ENCODE assay signal across 7 cellular contexts in the genomic region with DNA sequence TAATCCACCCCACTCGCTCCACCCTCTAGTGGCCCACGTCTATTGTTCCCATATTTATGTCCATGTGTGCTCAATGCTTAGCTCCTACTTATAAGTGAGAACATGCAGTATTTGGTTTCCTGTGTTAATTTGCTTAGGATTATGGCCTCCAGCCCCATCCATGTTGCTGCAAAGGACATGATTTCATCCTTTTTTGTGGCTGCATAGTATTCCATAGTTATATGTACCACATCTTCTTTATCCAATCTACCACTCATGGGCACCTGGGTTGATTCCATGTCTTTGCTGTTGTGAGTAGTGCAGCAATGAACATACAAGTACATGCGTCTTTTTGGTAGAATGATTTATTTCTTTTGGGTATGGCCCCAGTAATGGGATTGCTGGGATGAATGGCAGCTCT.
"Had no signal": no experiment of that assay in that cellular context is flagged by ENCODE, and none has a peak within 500 bp of the region (broad histone marks: within the 10 kb centered on the region; RNA-seq: fewer than 3 reads in every experiment).

No MANE protein-coding gene starts in this region.

- DNase-seq: GDM1, GF-D8 had no signal

- H3K4me3 ChIP-seq: GM12878 had no signal

- FAIRE-seq: G401.6, GM12878, GM12892, GM18507, GM19239 had no signal

- ATAC-seq: GM12878 had no signal
